In the genomic region with DNA sequence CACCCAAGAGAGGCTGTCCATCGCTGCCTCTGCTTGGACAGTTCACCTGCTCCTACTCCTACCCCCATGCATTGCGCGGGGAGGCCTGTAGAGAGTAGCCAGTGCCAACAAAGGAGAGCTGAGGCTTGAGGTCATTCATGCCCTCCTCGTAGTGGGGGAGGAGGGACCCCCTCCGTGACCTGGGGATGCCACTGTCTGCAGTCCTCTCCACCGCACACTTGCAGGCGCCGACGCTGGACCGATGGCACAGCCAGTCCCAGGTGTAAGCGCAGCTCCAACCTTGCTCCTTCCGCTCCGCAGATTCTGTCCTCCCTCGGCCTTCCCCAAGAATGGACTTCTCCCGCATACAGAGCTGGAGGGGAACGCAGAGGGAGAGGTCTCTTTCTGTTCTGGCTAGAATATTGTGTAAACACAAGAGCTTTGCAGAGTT, we compare ENCODE assay signal across 8 cellular contexts. TPM values are rescaled to one million over a fixed set of nuclear protein-coding genes. Genes with fewer than 3 reads are reported as not detected.
DNase-seq lines count a peak whose midpoint lies in the region; ATAC-seq and TF ChIP-seq lines count a peak whose summit lies in the region.

No MANE protein-coding gene starts in this region.

- no peak for ATAC-seq in CD4-positive, alpha-beta T cell (ENCODE audit: poor library complexity)
- ATAC-seq in HG02678 (IDR thresholded peaks at IDR 0.05; ENCODE audit: unreplicated experiment) (no peak), GM21528 (IDR thresholded peaks at IDR 0.05; ENCODE audit: low FRiP score, unreplicated experiment) (no peak)

- no peak overlapping the region for H3K27ac ChIP-seq in CD4-positive, alpha-beta T cell (ENCODE audit: low read depth, low read length)
- H3K27ac ChIP-seq in Peyer's patch (peak overlapping the region; percentile 73 to 92 (median 80)), epithelial cell of prostate (peak overlapping the region; percentile 100), osteoblast (ENCODE audit: low read depth, low read length) (peak overlapping the region; percentile 82)

- no peak overlapping the region for H3K27ac Mint-ChIP-seq in CD4-positive, alpha-beta T cell

- H2AFZ ChIP-seq in osteoblast (ENCODE audit: low read length) = peak overlapping the region; percentile 68

- no peak for TF ChIP-seq POLR2A in Peyer's patch (IDR thresholded peaks at IDR 0.05)

- H3K4me1 Mint-ChIP-seq in CD4-positive, alpha-beta T cell (ENCODE audit: low read depth) = peaks cover 7% of the 10 kb centered on the region

- peaks cover 36% of the 10 kb centered on the region for H3K27me3 ChIP-seq in CD4-positive, alpha-beta T cell (ENCODE audit: control insufficient read depth, insufficient read depth, low read length)
- H3K27me3 ChIP-seq in Peyer's patch (no peaks in the 10 kb centered on the region), osteoblast (ENCODE audit: insufficient read depth, low read length) (no peaks in the 10 kb centered on the region)

- H3K9me3 ChIP-seq in CD4-positive, alpha-beta T cell (ENCODE audit: control insufficient read depth, low read length) = no peaks in the 10 kb centered on the region
- H3K9me3 ChIP-seq in Peyer's patch (no peaks in the 10 kb centered on the region), osteoblast (ENCODE audit: low read depth, low read length) (no peaks in the 10 kb centered on the region)

- H3K4me3 ChIP-seq in Peyer's patch = peak overlapping the region in 3 of 4 donors; percentile 49 to 76 (median 74)
- peak overlapping the region; percentile 99 for H3K4me3 ChIP-seq in osteoblast (ENCODE audit: insufficient read depth, low read length)

- H3K4me2 ChIP-seq in osteoblast (ENCODE audit: insufficient read depth, low read length) = peak overlapping the region; percentile 97

- peaks cover 33% of the 10 kb centered on the region for H4K20me1 ChIP-seq in osteoblast (ENCODE audit: insufficient read depth, low read length)

- POLR2A ChIA-PET in CD4-positive, alpha-beta T cell (lab: Charles Lee) = no interaction called here

- no peaks in the 10 kb centered on the region for H3K9me3 Mint-ChIP-seq in CD4-positive, alpha-beta T cell

- peaks cover 42% of the 10 kb centered on the region for H3K79me2 ChIP-seq in osteoblast (ENCODE audit: insufficient read depth, low read length)

- H3K36me3 Mint-ChIP-seq in CD4-positive, alpha-beta T cell (ENCODE audit: low read depth) = no peaks in the 10 kb centered on the region

- CTCF ChIA-PET in CD4-positive, alpha-beta T cell (lab: Charles Lee) = interaction anchor here (1.2 kb wide), 1 partner anchor 12 kb away, joined by 3 read pairs; no protein-coding TSS in a partner anchor

- H3K27me3 Mint-ChIP-seq in CD4-positive, alpha-beta T cell = peaks cover 58% of the 10 kb centered on the region

- no peaks in the 10 kb centered on the region for H3K36me3 ChIP-seq in Peyer's patch
- peaks cover 18% of the 10 kb centered on the region for H3K36me3 ChIP-seq in osteoblast (ENCODE audit: insufficient read depth, low read length)

- no peak for TF ChIP-seq CTCF in CD4-positive, alpha-beta T cell (IDR thresholded peaks at IDR 0.05)
- TF ChIP-seq CTCF in Peyer's patch (IDR thresholded peaks at IDR 0.05) (no peak), osteoblast (IDR thresholded peaks at IDR 0.05; ENCODE audit: extremely low read depth, low read depth, low read length) (no peak)

- intact Hi-C loops in CD4-positive, alpha-beta T cell (cut with DNase I, micrococcal nuclease) = no loop called here

- H3K4me3 Mint-ChIP-seq in CD4-positive, alpha-beta T cell = peak overlapping the region; percentile 45

- H3K4me1 ChIP-seq in Peyer's patch (peaks cover 0 to 19% (median 4%) of the 10 kb centered on the region in 4 donors), osteoblast (ENCODE audit: insufficient read depth, low read length) (peaks cover 36% of the 10 kb centered on the region)

- DNase-seq in CD4-positive, alpha-beta T cell = no peak
- DNase-seq in Peyer's patch (no peak), epithelial cell of prostate (ENCODE audit: low read depth, low spot score) (no peak), osteoblast (ENCODE audit: insufficient read length, low spot score, missing footprints) (no peak), SKM-1 (lab: John Stamatoyannopoulos, UW; ENCODE audit: unreplicated experiment) (no peak), DMS153 treated with DMSO at 0.1 percent for 48 hours (lab: John Stamatoyannopoulos, UW; ENCODE audit: unreplicated experiment) (no peak)

RNA-seq across cellular contexts. Expression of gene PHLDA3, which starts 0.7 kb away (rescaled TPM):
- total RNA-seq in CD4-positive, alpha-beta T cell = under 1 TPM; 0.45 to 0.71 TPM
- total RNA-seq in Peyer's patch (10 to 100 TPM in 1 of 4 donors, 1 to 10 TPM in 3; 4.4 to 43.7 (median 5.2) TPM), osteoblast (116 and 134 TPM in 2 replicates)

RNA-seq across cellular contexts. Expression of gene CSRP1, which starts 37.3 kb away (rescaled TPM):
- 10 to 100 TPM; 34.8 to 39.9 TPM for total RNA-seq in CD4-positive, alpha-beta T cell
- 100 to 1,000 TPM; 139 to 306 (median 160) TPM for total RNA-seq in Peyer's patch
- 389 and 480 TPM in 2 replicates for total RNA-seq in osteoblast

RNA-seq across cellular contexts. Expression of gene TNNI1, which starts 48.1 kb away (rescaled TPM):
- not detected for total RNA-seq in CD4-positive, alpha-beta T cell
- total RNA-seq in Peyer's patch (under 1 TPM in 1 of 4 donors, not detected in 3; 0.13 TPM), osteoblast (not detected in 2 replicates)
